Comparison of ENCODE assay signal across 24 cellular contexts in genomic region chr1:94253456-94254042, GRCh38. TPM values are rescaled to one million over a fixed set of nuclear protein-coding genes. Genes with fewer than 3 reads are reported as not detected.
A peak's percentile ranks its signal among the peaks of the same experiment; 100 is the strongest.
DNase-seq lines count a peak whose midpoint lies in the region; ATAC-seq and TF ChIP-seq lines count a peak whose summit lies in the region.
"Had no signal": no experiment of that assay in that cellular context is flagged by ENCODE, and none has a peak within 500 bp of the region (broad histone marks: within the 10 kb centered on the region; RNA-seq: fewer than 3 reads in every experiment).

No MANE protein-coding gene starts in this region.

- 0 out of 2 replicates have a peak, but pooled peaks cover 7% of the 10 kb centered on the region for H3K9me3 ChIP-seq in PC-9 (ENCODE audit: insufficient read depth, low read depth)
- H3K9me3 ChIP-seq in vagina, result no peaks in the 10 kb centered on the region
- H3K9me3 ChIP-seq: BLaER1 had no signal

- H3K27ac ChIP-seq in C4-2B (peak overlapping the region; percentile 75), PC-9 (peak overlapping the region; percentile 59), epithelial cell of prostate (peak overlapping the region; percentile 51), vagina (no peak overlapping the region)
- H3K27ac ChIP-seq: BLaER1 had no signal

- no TSS peak for BruUV-seq in PC-9 (replicated peaks; lab: Mats Ljungman, UMichigan)

- no peak for ATAC-seq in activated CD4-positive, alpha-beta T cell treated with anti-CD3 and anti-CD28 coated beads for 36 hours
- no peak for ATAC-seq in left ventricle myocardium superior
- ATAC-seq: GM23338 had no signal

- H3K4me1 ChIP-seq in PC-9 (replicated peaks; ENCODE audit: insufficient read depth), result peaks cover 97% of the 10 kb centered on the region
- H3K4me1 ChIP-seq in vagina, result peaks cover 4% of the 10 kb centered on the region
- H3K4me1 ChIP-seq: BLaER1 had no signal

- H2AFZ ChIP-seq in PC-9, result no peak overlapping the region
- H2AFZ ChIP-seq: GM23338 had no signal

- no peaks in the 10 kb centered on the region for H3K36me3 ChIP-seq in PC-9 (ENCODE audit: low read depth)
- no peaks in the 10 kb centered on the region for H3K36me3 ChIP-seq in vagina
- H3K36me3 ChIP-seq: BLaER1 had no signal

- H3K4me3 ChIP-seq in PC-9 (no peak overlapping the region), vagina (no peak overlapping the region)
- H3K4me3 ChIP-seq: BLaER1, GM23338 had no signal

- CTCF ChIA-PET in PC-9 (lab: Charles Lee), result no interaction called here
- CTCF ChIA-PET in activated CD4-positive, alpha-beta T cell treated with anti-CD3 and anti-CD28 coated beads for 36 hours (lab: Charles Lee), result no interaction called here

- peak overlapping the region; percentile 52 for H3K27ac Mint-ChIP-seq in progenitor cell of endocrine pancreas
- no peak overlapping the region for H3K27ac Mint-ChIP-seq in activated CD4-positive, alpha-beta T cell treated with anti-CD3 and anti-CD28 coated beads for 36 hours
- H3K27ac Mint-ChIP-seq: CD4-positive, alpha-beta T cell; GM23338; H9; HFFc6 had no signal

- no peaks in the 10 kb centered on the region for H3K9me3 Mint-ChIP-seq in progenitor cell of endocrine pancreas (ENCODE audit: low read depth)
- H3K9me3 Mint-ChIP-seq in activated CD4-positive, alpha-beta T cell treated with anti-CD3 and anti-CD28 coated beads for 36 hours (ENCODE audit: low read depth), result no peaks in the 10 kb centered on the region
- H3K9me3 Mint-ChIP-seq: CD4-positive, alpha-beta T cell; GM23338; H9; HFFc6 had no signal

- TF ChIP-seq POLR2A in vagina (IDR thresholded peaks at IDR 0.05), result no peak

- H3K79me2 ChIP-seq in PC-9 (ENCODE audit: low read depth), result peaks cover 56% of the 10 kb centered on the region

- no peaks in the 10 kb centered on the region for H4K20me1 ChIP-seq in PC-9 (ENCODE audit: insufficient read depth)
- H4K20me1 ChIP-seq: BLaER1 had no signal

- TF ChIP-seq CTCF in C4-2B (conservative IDR thresholded peaks at IDR 0.05), result no peak
- no peak for TF ChIP-seq CTCF in PC-9 (conservative IDR thresholded peaks at IDR 0.05)
- no peak for TF ChIP-seq CTCF in progenitor cell of endocrine pancreas (IDR thresholded peaks at IDR 0.05; ENCODE audit: unreplicated experiment)
- TF ChIP-seq CTCF in vagina (IDR thresholded peaks at IDR 0.05), result no peak

- peak overlapping the region; percentile 39 for H3K4me2 ChIP-seq in PC-9
- H3K4me2 ChIP-seq: BLaER1, GM23338 had no signal

- peaks cover 9% of the 10 kb centered on the region for H3K27me3 Mint-ChIP-seq in progenitor cell of endocrine pancreas
- peaks cover 28% of the 10 kb centered on the region for H3K27me3 Mint-ChIP-seq in activated CD4-positive, alpha-beta T cell treated with anti-CD3 and anti-CD28 coated beads for 36 hours

- no peaks in the 10 kb centered on the region for H3K9me2 ChIP-seq in PC-9 (ENCODE audit: insufficient read depth)

- no peak overlapping the region for H3K4me3 Mint-ChIP-seq in progenitor cell of endocrine pancreas (ENCODE audit: low read depth)
- no peak overlapping the region for H3K4me3 Mint-ChIP-seq in activated CD4-positive, alpha-beta T cell treated with anti-CD3 and anti-CD28 coated beads for 36 hours
- H3K4me3 Mint-ChIP-seq: CD4-positive, alpha-beta T cell; GM23338; H9; HFFc6; IgD-negative memory B cell had no signal

- no peak for DNase-seq in PC-9
- no peak for DNase-seq in epithelial cell of prostate (ENCODE audit: low read depth, low spot score)
- DNase-seq in progenitor cell of endocrine pancreas (ENCODE audit: low spot score, unreplicated experiment), result no peak
- no peak for DNase-seq in activated CD4-positive, alpha-beta T cell treated with anti-CD3 and anti-CD28 coated beads for 36 hours
- no peak for DNase-seq in left ventricle myocardium superior
- DNase-seq in vagina (ENCODE audit: extremely low spot score in 2 of 2), result no peak
- no peak for DNase-seq in NCI-H1930 (lab: John Stamatoyannopoulos, UW)
- DNase-seq: CD4-positive, alpha-beta T cell; H9; HFFc6; Karpas-422; NCI-H1092 treated with DMSO at 0.1 percent for 48 hours; NCI-H1436; NCI-H187; NCI-H2107; NCI-H446; NCI-H524 treated with DMSO at 0.1 percent for 48 hours; NCI-H774; RPMI8226; SHP77 had no signal

- peaks cover 35% of the 10 kb centered on the region for H3K4me1 Mint-ChIP-seq in progenitor cell of endocrine pancreas (ENCODE audit: low read depth)
- H3K4me1 Mint-ChIP-seq in activated CD4-positive, alpha-beta T cell treated with anti-CD3 and anti-CD28 coated beads for 36 hours, result no peaks in the 10 kb centered on the region
- H3K4me1 Mint-ChIP-seq: GM23338, H9, IgD-negative memory B cell had no signal

- H3F3A ChIP-seq in PC-9 (ENCODE audit: insufficient read depth, low read depth), result peaks cover 75% of the 10 kb centered on the region

- intact Hi-C loops in PC-9 (cut with micrococcal nuclease; ENCODE audit: unreplicated experiment) (loop anchor here (10.0 kb wide), 1 partner anchor 289 kb away; no protein-coding TSS in a partner anchor), left ventricle myocardium superior (cut with micrococcal nuclease) (no loop called here), vagina (cut with DNase I) (no loop called here)
- intact Hi-C loops in activated CD4-positive, alpha-beta T cell treated with anti-CD3 and anti-CD28 coated beads for 36 hours (cut with DNase I, micrococcal nuclease), result no loop called here

- no peaks in the 10 kb centered on the region for H3K27me3 ChIP-seq in PC-9 (ENCODE audit: insufficient read depth, low read depth)
- no peaks in the 10 kb centered on the region for H3K27me3 ChIP-seq in vagina

- POLR2A ChIA-PET in PC-9 (lab: Charles Lee; ENCODE audit: unreplicated experiment), result interaction anchor here (0.7 kb wide), 2 partner anchors 11 to 47 kb away, joined by 4 to 7 read pairs; no protein-coding TSS in a partner anchor
- POLR2A ChIA-PET in activated CD4-positive, alpha-beta T cell treated with anti-CD3 and anti-CD28 coated beads for 36 hours (lab: Charles Lee), result no interaction called here

- H3K36me3 Mint-ChIP-seq in progenitor cell of endocrine pancreas (ENCODE audit: insufficient read depth), result no peaks in the 10 kb centered on the region
- H3K36me3 Mint-ChIP-seq in activated CD4-positive, alpha-beta T cell treated with anti-CD3 and anti-CD28 coated beads for 36 hours (ENCODE audit: low read depth), result no peaks in the 10 kb centered on the region

RNA-seq across cellular contexts. Expression of gene ARHGAP29, which starts 16.2 kb away (rescaled TPM):
- total RNA-seq in PC-9 (2021) (123 and 137 TPM in 2 replicates), progenitor cell of endocrine pancreas (12.4 and 15.2 TPM in 2 replicates), left ventricle myocardium superior (25.9 TPM), vagina (27.3 TPM)
- total RNA-seq in activated CD4-positive, alpha-beta T cell treated with anti-CD3 and anti-CD28 coated beads for 36 hours, result under 1 TPM; 0.21 to 0.23 TPM
- total RNA-seq: CD4-positive, alpha-beta T cell had no signal

Comparison
In these comparisons a context has a peak if more than half of its experiments do, and no peak if none do; other contexts are left out.
1. RNA of gene ARHGAP29, which starts 16.2 kb away (total RNA-seq): 123 to 137 TPM in PC-9, 27.3 TPM in vagina (single experiment), 25.9 TPM in left ventricle myocardium superior (single experiment) and 12.4 to 15.2 TPM in progenitor cell of endocrine pancreas; 0.21 to 0.23 TPM in activated CD4-positive, alpha-beta T cell treated with anti-CD3 and anti-CD28 coated beads for 36 hours; every median in the first group is over 10 times any median in the second.